Comparison of ENCODE assay signal across 8 cellular contexts in the genomic region with DNA sequence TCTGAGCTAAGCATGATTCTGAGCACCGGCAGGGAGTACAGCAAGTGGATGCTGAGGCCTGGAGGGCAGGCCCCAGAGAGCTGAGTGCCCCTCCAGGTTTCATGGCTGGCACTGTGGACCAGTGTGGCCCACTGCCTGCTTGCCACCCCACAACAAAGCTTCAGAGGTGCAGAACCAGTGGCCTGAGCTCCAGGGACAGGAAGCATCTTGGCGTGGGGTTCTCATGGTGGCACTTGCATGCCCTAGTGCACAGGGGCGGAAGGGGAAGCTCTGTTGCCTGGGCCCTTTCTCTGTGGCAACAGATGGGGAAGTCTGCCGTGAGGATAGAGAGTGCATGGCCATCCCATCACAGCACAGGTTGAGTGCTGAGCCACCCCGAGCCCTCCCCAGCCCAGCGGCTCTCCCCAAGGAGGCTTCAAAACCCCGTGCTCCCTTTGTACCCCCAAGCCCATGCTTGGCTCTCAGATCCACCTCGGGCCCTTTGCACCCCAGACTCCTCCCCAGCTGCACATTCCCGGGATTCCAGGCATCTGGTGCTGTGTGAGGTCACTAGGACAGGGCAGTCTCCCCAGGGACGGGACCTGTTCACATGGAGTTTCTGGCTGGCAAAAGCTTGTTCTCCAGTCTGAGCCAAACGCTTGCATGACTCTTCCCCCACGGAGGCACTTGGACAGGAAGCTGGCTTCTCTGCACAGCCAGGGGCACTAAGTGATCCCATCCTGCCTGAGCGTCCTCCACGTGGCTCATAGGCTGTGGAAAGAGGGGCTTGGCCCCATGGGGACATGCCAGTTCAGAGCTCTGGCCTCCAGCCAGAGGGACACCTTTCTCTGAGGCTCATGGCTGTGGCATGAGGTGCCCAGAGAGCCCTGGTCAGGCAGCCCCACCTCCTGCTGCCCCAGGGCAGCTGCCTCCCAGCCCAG. TPM values are rescaled to one million over a fixed set of nuclear protein-coding genes. Genes with fewer than 3 reads are reported as not detected.
DNase-seq lines count a peak whose midpoint lies in the region; ATAC-seq and TF ChIP-seq lines count a peak whose summit lies in the region.

No MANE protein-coding gene starts in this region.

- no peaks in the 10 kb centered on the region for H3K27me3 ChIP-seq in psoas muscle (ENCODE audit: insufficient read depth in 3 of 3, low read length in 2 of 3)
- H3K27me3 ChIP-seq in CD4-positive, alpha-beta memory T cell (ENCODE audit: insufficient read depth, low read length): peaks cover 11% of the 10 kb centered on the region

- H3K4me3 Mint-ChIP-seq in CD4-positive, alpha-beta memory T cell: peak overlapping the region in 4 of 8 donors; percentile 20 to 91 (median 36)

- intact Hi-C loops in psoas muscle (cut with DNase I): loop anchor here in 1 of 2 donors (5.0 kb wide), 1 partner anchor 32 kb away; the partner anchor contains the start of gene ESS2
- intact Hi-C loops in CD4-positive, alpha-beta memory T cell (cut with micrococcal nuclease): no loop called here

- H3K27ac ChIP-seq in epithelial cell of prostate (peak overlapping the region; percentile 59), psoas muscle (peak overlapping the region; percentile 60)
- H3K27ac ChIP-seq in CD4-positive, alpha-beta memory T cell (ENCODE audit: low read depth, low read length): no peak overlapping the region

- H3K27ac Mint-ChIP-seq in CD4-positive, alpha-beta memory T cell: peak overlapping the region in 3 of 7 donors; percentile 29 to 76 (median 42)

- POLR2A ChIA-PET in CD4-positive, alpha-beta memory T cell (lab: Charles Lee; ENCODE audit: partially characterized antibody): interaction anchor here (0.9 to 1.6 kb wide), 6 partner anchors 11 to 305 kb away, joined by 3 to 6 read pairs (median 3); partner anchors contain the start of genes CDC45, CLTCL1, DGCR2 and UFD1

- DNase-seq in GM12864 (ENCODE audit: low read depth) (no peak), NOMO-1 (lab: John Stamatoyannopoulos, UW; ENCODE audit: unreplicated experiment in 2 of 2) (peak; percentile 43 to 68), epithelial cell of prostate (ENCODE audit: low read depth, low spot score) (no peak), psoas muscle (peak; percentile 72 to 85), nucleus accumbens (lab: John Stamatoyannopoulos, UW) (no peak)
- DNase-seq in CD4-positive, alpha-beta memory T cell: no peak

- peak overlapping the region; percentile 13; the same call in 1 of the 2 replicates for H3K4me3 ChIP-seq in GM12864 (ENCODE audit: low read depth, low read length)
- H3K4me3 ChIP-seq in psoas muscle: no peak overlapping the region
- H3K4me3 ChIP-seq in CD4-positive, alpha-beta memory T cell (ENCODE audit: low read length in 2 of 2): no peak overlapping the region

- H3K36me3 Mint-ChIP-seq in CD4-positive, alpha-beta memory T cell: peaks cover 0 to 14% of the 10 kb centered on the region in 2 donors

- TF ChIP-seq CTCF in GM12864 (IDR thresholded peaks at IDR 0.05; ENCODE audit: low read depth, low read length, missing control alignments) (no peak), psoas muscle (IDR thresholded peaks at IDR 0.05) (no peak)

- H3K4me1 ChIP-seq in psoas muscle: peaks cover 26% of the 10 kb centered on the region
- peaks cover 43% of the 10 kb centered on the region for H3K4me1 ChIP-seq in CD4-positive, alpha-beta memory T cell (ENCODE audit: insufficient read depth, low read length)

- H3K4me1 Mint-ChIP-seq in CD4-positive, alpha-beta memory T cell: peaks cover 21 to 46% (median 31%) of the 10 kb centered on the region in 4 donors

- CTCF ChIA-PET in CD4-positive, alpha-beta memory T cell (lab: Charles Lee; ENCODE audit: partially characterized antibody): interaction anchor here (0.6 to 1.5 kb wide), 2 partner anchors 30 to 154 kb away, joined by 4 read pairs; partner anchors contain the start of gene ESS2

- H3K9me3 Mint-ChIP-seq in CD4-positive, alpha-beta memory T cell: no peaks in the 10 kb centered on the region

- ATAC-seq in psoas muscle: peak in 3 of 4 donors; percentile 14 to 34 (median 23)
- no peak for ATAC-seq in HG02885 (IDR thresholded peaks at IDR 0.05; ENCODE audit: poor library complexity, unreplicated experiment)
- ATAC-seq in GM19467 (IDR thresholded peaks at IDR 0.05; ENCODE audit: unreplicated experiment): no peak

- H3K27me3 Mint-ChIP-seq in CD4-positive, alpha-beta memory T cell: peaks cover 4% of the 10 kb centered on the region in 2 donors

- H3K36me3 ChIP-seq in psoas muscle (ENCODE audit: insufficient read depth in 1 of 2, low read depth in 1 of 2): peaks cover 0 to 18% of the 10 kb centered on the region in 2 donors
- no peaks in the 10 kb centered on the region for H3K36me3 ChIP-seq in CD4-positive, alpha-beta memory T cell (ENCODE audit: insufficient read depth, low read length)

- H3K9me3 ChIP-seq in psoas muscle: no peaks in the 10 kb centered on the region
- no peaks in the 10 kb centered on the region for H3K9me3 ChIP-seq in CD4-positive, alpha-beta memory T cell (ENCODE audit: control insufficient read depth in 1 of 2, low read length in 2 of 2)

- WGBS in psoas muscle, 3 donors: 29 to 39% (median 32%) methylated on average over 14 of the region's 14 CpGs

RNA-seq across cellular contexts. Expression of gene SLC25A1, which starts 4.2 kb away (rescaled TPM):
- total RNA-seq in psoas muscle: 10 to 100 TPM in 2 of 4 donors, 1 to 10 TPM in 2; 7.3 to 23.1 (median 13.0) TPM
- polyA plus RNA-seq in psoas muscle: 10 to 100 TPM in 2 of 3 donors, 1 to 10 TPM in 1; 7.5 to 20.1 (median 10.8) TPM
- total RNA-seq in CD4-positive, alpha-beta memory T cell: 10 to 100 TPM; 39.0 to 40.7 TPM
- polyA plus RNA-seq in CD4-positive, alpha-beta memory T cell: 10 to 100 TPM; 35.5 to 64.9 TPM

RNA-seq across cellular contexts. Expression of gene GSC2, which starts 24.3 kb away (rescaled TPM):
- not detected for total RNA-seq in psoas muscle
- polyA plus RNA-seq in psoas muscle: not detected
- total RNA-seq in CD4-positive, alpha-beta memory T cell: not detected
- not detected for polyA plus RNA-seq in CD4-positive, alpha-beta memory T cell

RNA-seq across cellular contexts. Expression of gene ESS2, which starts 29.9 kb away (rescaled TPM):
- total RNA-seq in psoas muscle: 10 to 100 TPM in 3 of 4 donors, 1 to 10 TPM in 1; 7.9 to 14.0 (median 10.9) TPM
- polyA plus RNA-seq in psoas muscle: 10 to 100 TPM in 2 of 3 donors, 1 to 10 TPM in 1; 9.3 to 13.6 (median 12.6) TPM
- 10 to 100 TPM; 16.9 to 17.1 TPM for total RNA-seq in CD4-positive, alpha-beta memory T cell
- 10 to 100 TPM in 1 of 2 donors, 1 to 10 TPM in 1; 5.5 to 14.2 TPM for polyA plus RNA-seq in CD4-positive, alpha-beta memory T cell

RNA-seq across cellular contexts. Expression of gene TSSK2, which starts 43.3 kb away (rescaled TPM):
- total RNA-seq in psoas muscle: under 1 TPM in 1 of 4 donors, not detected in 3; 0.32 TPM
- under 1 TPM; 0.14 to 0.32 (median 0.23) TPM for polyA plus RNA-seq in psoas muscle
- total RNA-seq in CD4-positive, alpha-beta memory T cell: not detected
- polyA plus RNA-seq in CD4-positive, alpha-beta memory T cell: not detected

RNA-seq across cellular contexts. Expression of gene DGCR2, which starts 52.2 kb away (rescaled TPM):
- total RNA-seq in psoas muscle: 10 to 100 TPM; 13.1 to 27.6 (median 25.9) TPM
- polyA plus RNA-seq in psoas muscle: 10 to 100 TPM; 13.2 to 24.5 (median 15.0) TPM
- total RNA-seq in CD4-positive, alpha-beta memory T cell: 10 to 100 TPM; 61.3 to 66.7 TPM
- 10 to 100 TPM; 33.1 to 52.0 TPM for polyA plus RNA-seq in CD4-positive, alpha-beta memory T cell

Comparison
In these comparisons a context has a peak if more than half of its experiments do, and no peak if none do; other contexts are left out.
1. DNase-seq: peak in NOMO-1 (2 of 2) and psoas muscle (2 of 2); none in GM12864 (single experiment), epithelial cell of prostate (single experiment), nucleus accumbens (0 of 56) and CD4-positive, alpha-beta memory T cell (0 of 5).
2. ATAC-seq: peak in psoas muscle (3 of 4); none in HG02885 (single experiment) and GM19467 (single experiment).